In genomic region chr12:113831486-113831885, GRCh38 we compare ENCODE assay signal across 26 cellular contexts.
DNase-seq lines count a peak whose midpoint lies in the region; ATAC-seq and TF ChIP-seq lines count a peak whose summit lies in the region.
"Had no signal": no experiment of that assay in that cellular context is flagged by ENCODE, and none has a peak within 500 bp of the region (broad histone marks: within the 10 kb centered on the region; RNA-seq: fewer than 3 reads in every experiment).

No MANE protein-coding gene starts in this region.

- no peak overlapping the region for H2AFZ ChIP-seq in ACC112 (ENCODE audit: low read length, unreplicated experiment)
- H2AFZ ChIP-seq in neural cell (ENCODE audit: low read depth, low read length) = no peak overlapping the region

- no peak for TF ChIP-seq RAD21 in neural cell (conservative IDR thresholded peaks at IDR 0.05)

- DNase-seq in NCI-H2227 (lab: John Stamatoyannopoulos, UW; ENCODE audit: unreplicated experiment) (peak; percentile 36), chondrocyte (ENCODE audit: low spot score) (no peak), NCI-H1694 treated with DMSO at 0.1 percent for 48 hours (lab: John Stamatoyannopoulos, UW) (no peak), 8988T (no peak)
- DNase-seq in CD4-positive, alpha-beta T cell = no peak
- DNase-seq: activated CD4-positive, alpha-beta T cell treated with anti-CD3 and anti-CD28 coated beads, Interleukin-2, amount 10 ng/mL, durations not matched to agents 24 days and 14 days; activated naive CD4-positive, alpha-beta T cell treated with Interleukin-2 at 50 U/mL for 16 hours; activated T-cell treated with anti-CD3 and anti-CD28 coated beads, Interleukin-2, amount 50 U/mL, for 48 hours; adrenal gland; C1 segment of cervical spinal cord; cortex of kidney; DND-41; NCI-H1048; NCI-H2029 treated with DMSO at 0.1 percent for 48 hours; NCI-H510A; spleen; stimulated activated CD4-positive, alpha-beta T cell treated with anti-CD3 and anti-CD28 coated beads, Interleukin-2, amount 100 ng/mL, for 48 hours; T-helper 17 cell had no signal

- H3K4me3 ChIP-seq in ACC112 (ENCODE audit: low read depth, low read length) (no peak overlapping the region), neural cell (ENCODE audit: low read length) (no peak overlapping the region)
- H3K4me3 ChIP-seq: adrenal gland, breast epithelium, gastroesophageal sphincter, HAP-1, spleen, vagina had no signal

- intact Hi-C loops in CD4-positive, alpha-beta T cell (cut with DNase I, micrococcal nuclease) = no loop called here

- peak overlapping the region; percentile 81 for H3K27ac Mint-ChIP-seq in chondrocyte (ENCODE audit: unreplicated experiment)
- no peak overlapping the region for H3K27ac Mint-ChIP-seq in CD4-positive, alpha-beta T cell
- H3K27ac Mint-ChIP-seq: activated CD4-positive, alpha-beta T cell treated with anti-CD3 and anti-CD28 coated beads, Interleukin-2, amount 10 ng/mL, durations not matched to agents 24 days and 14 days; stimulated activated memory B cell treated with anti-CD40 and anti-IgM and Interleukin-4, amounts not matched to agents 10 μg/mL and 1 μg/mL and 100 μg/mL, for 72 hours; T-helper 17 cell had no signal

- peak overlapping the region; percentile 50 for H3K4me3 Mint-ChIP-seq in chondrocyte (ENCODE audit: unreplicated experiment)
- no peak overlapping the region for H3K4me3 Mint-ChIP-seq in CD4-positive, alpha-beta T cell
- H3K4me3 Mint-ChIP-seq: activated CD4-positive, alpha-beta T cell treated with anti-CD3 and anti-CD28 coated beads, Interleukin-2, amount 10 ng/mL, durations not matched to agents 24 days and 14 days; stimulated activated memory B cell treated with anti-CD40 and anti-IgM and Interleukin-4, amounts not matched to agents 10 μg/mL and 1 μg/mL and 100 μg/mL, for 72 hours; T-helper 17 cell had no signal

- peaks cover 23% of the 10 kb centered on the region for H3K4me1 Mint-ChIP-seq in chondrocyte (ENCODE audit: low read depth)
- H3K4me1 Mint-ChIP-seq in CD4-positive, alpha-beta T cell (ENCODE audit: low read depth) = no peaks in the 10 kb centered on the region
- H3K4me1 Mint-ChIP-seq: activated CD4-positive, alpha-beta T cell treated with anti-CD3 and anti-CD28 coated beads, Interleukin-2, amount 10 ng/mL, durations not matched to agents 24 days and 14 days had no signal

- H3K9me2 ChIP-seq in neural cell (ENCODE audit: insufficient read depth, low read length) = no peaks in the 10 kb centered on the region

- H3K4me1 ChIP-seq in ACC112 (ENCODE audit: control insufficient read depth, insufficient read depth, low read length, unreplicated experiment) = peaks cover 14% of the 10 kb centered on the region
- H3K4me1 ChIP-seq: adrenal gland, breast epithelium, gastroesophageal sphincter, spleen, vagina had no signal

- H3K36me3 Mint-ChIP-seq in chondrocyte (ENCODE audit: low read depth) = peaks cover 5% of the 10 kb centered on the region
- peaks cover 9% of the 10 kb centered on the region for H3K36me3 Mint-ChIP-seq in CD4-positive, alpha-beta T cell (ENCODE audit: low read depth)

- H3K27me3 Mint-ChIP-seq in chondrocyte (ENCODE audit: low read depth) = peaks cover 2% of the 10 kb centered on the region
- no peaks in the 10 kb centered on the region for H3K27me3 Mint-ChIP-seq in CD4-positive, alpha-beta T cell
- H3K27me3 Mint-ChIP-seq: activated CD4-positive, alpha-beta T cell treated with anti-CD3 and anti-CD28 coated beads, Interleukin-2, amount 10 ng/mL, durations not matched to agents 24 days and 14 days; stimulated activated memory B cell treated with anti-CD40 and anti-IgM and Interleukin-4, amounts not matched to agents 10 μg/mL and 1 μg/mL and 100 μg/mL, for 72 hours; T-helper 17 cell had no signal

- no peak overlapping the region for H3K4me2 ChIP-seq in neural cell (ENCODE audit: low read length)

- H3F3A ChIP-seq in neural cell (ENCODE audit: insufficient read depth, low read length, poor library complexity, severe bottlenecking) = no peaks in the 10 kb centered on the region

- POLR2A ChIA-PET in CD4-positive, alpha-beta T cell (lab: Charles Lee) = no interaction called here

- CTCF ChIA-PET in CD4-positive, alpha-beta T cell (lab: Charles Lee) = no interaction called here

- no peaks in the 10 kb centered on the region for H4K20me1 ChIP-seq in neural cell (ENCODE audit: insufficient read depth)

- TF ChIP-seq EP300 in neural cell (conservative IDR thresholded peaks at IDR 0.05; ENCODE audit: poor library complexity, severe bottlenecking) = no peak

- no peaks in the 10 kb centered on the region for H3K79me2 ChIP-seq in ACC112 (ENCODE audit: control insufficient read depth, insufficient read depth, low read length, unreplicated experiment)
- H3K79me2 ChIP-seq in neural cell (replicated peaks; ENCODE audit: insufficient read depth, low read length) = no peaks in the 10 kb centered on the region

- H3K9ac ChIP-seq in neural cell (ENCODE audit: low read length) = peak overlapping the region; percentile 16

- H3K27ac ChIP-seq in ACC112 (ENCODE audit: low read depth, low read length) (peak overlapping the region; percentile 31), neural cell (ENCODE audit: low read length) (no peak overlapping the region)
- no peak overlapping the region for H3K27ac ChIP-seq in CD4-positive, alpha-beta T cell (ENCODE audit: low read depth, low read length)
- H3K27ac ChIP-seq: adrenal gland, breast epithelium, gastroesophageal sphincter, spleen, vagina had no signal

- H3K27me3 ChIP-seq in ACC112 (ENCODE audit: insufficient read depth, low read length) = no peaks in the 10 kb centered on the region
- H3K27me3 ChIP-seq in neural cell (ENCODE audit: insufficient read depth, low read depth, low read length) = no peaks in the 10 kb centered on the region
- no peaks in the 10 kb centered on the region for H3K27me3 ChIP-seq in CD4-positive, alpha-beta T cell (ENCODE audit: control insufficient read depth, insufficient read depth, low read length)
- H3K27me3 ChIP-seq: adrenal gland, breast epithelium, gastroesophageal sphincter, spleen, vagina had no signal

- H3K9me3 ChIP-seq in neural cell (ENCODE audit: low read length) = no peaks in the 10 kb centered on the region
- no peaks in the 10 kb centered on the region for H3K9me3 ChIP-seq in CD4-positive, alpha-beta T cell (ENCODE audit: control insufficient read depth, low read length)
- H3K9me3 ChIP-seq: adrenal gland, breast epithelium, gastroesophageal sphincter, HAP-1, spleen, vagina had no signal

- ATAC-seq in CD4-positive, alpha-beta T cell (ENCODE audit: poor library complexity) = no peak
- no peak for ATAC-seq in GM21390 (IDR thresholded peaks at IDR 0.05; ENCODE audit: unreplicated experiment)
- ATAC-seq: gastroesophageal sphincter; stimulated activated memory B cell treated with anti-CD40 and anti-IgM and Interleukin-4, amounts not matched to agents 10 μg/mL and 1 μg/mL and 100 μg/mL, for 72 hours; T-helper 17 cell had no signal

- no peak for TF ChIP-seq CTCF in chondrocyte (IDR thresholded peaks at IDR 0.05)
- no peak for TF ChIP-seq CTCF in neural cell (IDR thresholded peaks at IDR 0.05; ENCODE audit: poor library complexity, severe bottlenecking)
- no peak for TF ChIP-seq CTCF in CD4-positive, alpha-beta T cell (IDR thresholded peaks at IDR 0.05)

- H3K36me3 ChIP-seq in ACC112 (ENCODE audit: insufficient read depth, low read length) = no peaks in the 10 kb centered on the region
- no peaks in the 10 kb centered on the region for H3K36me3 ChIP-seq in neural cell (ENCODE audit: insufficient read depth, low read length)
- H3K36me3 ChIP-seq: adrenal gland, breast epithelium, HAP-1, vagina had no signal

- no peaks in the 10 kb centered on the region for H3K9me3 Mint-ChIP-seq in chondrocyte (ENCODE audit: low read depth)
- no peaks in the 10 kb centered on the region for H3K9me3 Mint-ChIP-seq in CD4-positive, alpha-beta T cell
- H3K9me3 Mint-ChIP-seq: activated CD4-positive, alpha-beta T cell treated with anti-CD3 and anti-CD28 coated beads, Interleukin-2, amount 10 ng/mL, durations not matched to agents 24 days and 14 days; stimulated activated memory B cell treated with anti-CD40 and anti-IgM and Interleukin-4, amounts not matched to agents 10 μg/mL and 1 μg/mL and 100 μg/mL, for 72 hours had no signal

TF ChIP-seq in neural cell, 6 proteins besides CTCF, POLR2A, EP300 and RAD21:
- TF ChIP-seq POLR2AphosphoS5 (IDR thresholded peaks at IDR 0.05) = peak; percentile 48
- no peak for TF ChIP-seq SMC3 (conservative IDR thresholded peaks at IDR 0.05; ENCODE audit: poor library complexity)
- TF ChIP-seq EZH2 (IDR thresholded peaks at IDR 0.05; ENCODE audit: borderline replicate concordance, insufficient read depth, low read length, poor library complexity, severe bottlenecking) = no peak
- peak; percentile 77 for TF ChIP-seq REST (IDR thresholded peaks at IDR 0.05; ENCODE audit: borderline replicate concordance)
- TF ChIP-seq TAF1 (IDR thresholded peaks at IDR 0.05; ENCODE audit: low read depth) = no peak
